ENCODE assay signal across 11 cellular contexts in the genomic region with DNA sequence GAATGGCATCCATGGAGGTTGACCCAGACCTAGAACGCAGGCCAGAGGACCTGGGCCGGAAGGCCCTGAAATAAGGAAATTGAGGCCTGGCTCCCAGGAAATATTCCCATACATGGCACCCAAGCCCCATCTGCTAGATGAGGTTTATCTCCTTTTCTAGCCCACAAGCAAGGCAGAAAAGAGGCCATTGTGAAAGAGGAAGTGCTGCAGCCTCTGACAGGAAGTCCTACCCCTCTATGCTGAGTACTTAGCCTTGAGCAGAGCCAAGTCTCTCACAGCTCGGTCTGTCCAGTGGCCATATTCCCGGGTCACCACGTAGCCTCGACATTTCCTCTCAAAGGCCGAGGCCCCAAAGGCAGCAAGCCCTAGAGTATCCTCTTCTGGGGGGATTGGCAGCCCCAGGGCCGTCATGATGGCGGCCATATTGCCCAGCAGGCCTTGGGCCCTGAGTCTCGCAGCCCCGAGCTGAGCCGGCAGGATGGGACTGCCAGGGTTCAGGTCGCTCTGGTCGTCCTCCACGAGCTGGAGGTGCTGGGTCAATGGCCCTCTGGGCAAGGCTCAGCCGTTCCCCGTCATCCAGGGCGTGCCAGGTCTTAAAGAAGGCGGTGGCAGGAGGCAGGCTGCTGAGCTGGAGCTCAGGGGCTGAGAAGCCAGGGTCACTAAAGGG. TPM values are rescaled to one million over a fixed set of nuclear protein-coding genes. Genes with fewer than 3 reads are reported as not detected.
A peak's percentile ranks its signal among the peaks of the same experiment; 100 is the strongest.
DNase-seq lines count a peak whose midpoint lies in the region; ATAC-seq, FAIRE-seq and TF ChIP-seq lines count a peak whose summit lies in the region.
"Had no signal": no experiment of that assay in that cellular context is flagged by ENCODE, and none has a peak within 500 bp of the region (broad histone marks: within the 10 kb centered on the region; RNA-seq: fewer than 3 reads in every experiment).

No MANE protein-coding gene starts in this region.

- H3K79me2 ChIP-seq in keratinocyte (ENCODE audit: control insufficient read depth, insufficient read depth, low read length), result no peaks in the 10 kb centered on the region

- no peak overlapping the region for H3K4me2 ChIP-seq in keratinocyte (ENCODE audit: control insufficient read depth, extremely low read depth, insufficient read depth, low read depth, low read length)
- H3K4me2 ChIP-seq: A549 had no signal

- H3K4me3 Mint-ChIP-seq in activated CD4-positive, alpha-beta T cell treated with anti-CD3 and anti-CD28 coated beads, Interleukin-2, amount 10 ng/mL, durations not matched to agents 24 days and 14 days, result no peak overlapping the region
- peak overlapping the region in 1 of 3 donors; percentile 95 for H3K4me3 Mint-ChIP-seq in T-cell

- H3K27me3 ChIP-seq in keratinocyte (ENCODE audit: control insufficient read depth, extremely low read depth, insufficient read depth, low read length), result no peaks in the 10 kb centered on the region

- peaks cover 34% of the 10 kb centered on the region for H3K4me1 Mint-ChIP-seq in activated CD4-positive, alpha-beta T cell treated with anti-CD3 and anti-CD28 coated beads, Interleukin-2, amount 10 ng/mL, durations not matched to agents 24 days and 14 days
- H3K4me1 Mint-ChIP-seq in T-cell, result peaks cover 30 to 38% (median 35%) of the 10 kb centered on the region in 3 donors

- no peaks in the 10 kb centered on the region for H3K27me3 Mint-ChIP-seq in activated CD4-positive, alpha-beta T cell treated with anti-CD3 and anti-CD28 coated beads, Interleukin-2, amount 10 ng/mL, durations not matched to agents 24 days and 14 days
- no peaks in the 10 kb centered on the region for H3K27me3 Mint-ChIP-seq in T-cell

- H3K36me3 Mint-ChIP-seq in activated CD4-positive, alpha-beta T cell treated with anti-CD3 and anti-CD28 coated beads, Interleukin-2, amount 10 ng/mL, durations not matched to agents 24 days and 14 days (ENCODE audit: low read depth), result peaks cover 8% of the 10 kb centered on the region
- H3K36me3 Mint-ChIP-seq in T-cell, result no peaks in the 10 kb centered on the region

- TF ChIP-seq CTCF in keratinocyte (optimal IDR thresholded peaks at IDR 0.05 in 1 of 3, IDR thresholded peaks at IDR 0.05 in 1 of 3, conservative IDR thresholded peaks at IDR 0.05 in 1 of 3; ENCODE audit: extremely low read depth in 1 of 3, insufficient read depth in 2 of 3, low read length in 3 of 3), result no peak

- no peaks in the 10 kb centered on the region for H3K9me1 ChIP-seq in keratinocyte (ENCODE audit: control insufficient read depth, extremely low read depth, insufficient read depth, low read length)

- no peaks in the 10 kb centered on the region for H3K9me3 ChIP-seq in keratinocyte (ENCODE audit: control insufficient read depth, low read depth, low read length)
- H3K9me3 ChIP-seq: A549 had no signal

- intact Hi-C loops in activated CD4-positive, alpha-beta T cell treated with anti-CD3 and anti-CD28 coated beads, Interleukin-2, amount 10 ng/mL, durations not matched to agents 24 days and 14 days (cut with micrococcal nuclease), result no loop called here

- no peak overlapping the region for H3K27ac ChIP-seq in keratinocyte (ENCODE audit: control insufficient read depth, insufficient read depth, low read length)
- H3K27ac ChIP-seq in temporal lobe (ENCODE audit: low read depth, low read length), result peak overlapping the region; percentile 30

- no peaks in the 10 kb centered on the region for H4K20me1 ChIP-seq in keratinocyte (ENCODE audit: control insufficient read depth, extremely low read depth, insufficient read depth, low read length)

- ATAC-seq in T-cell (replicated peaks in 1 of 4) (no peak), HG03571 (IDR thresholded peaks at IDR 0.05; ENCODE audit: unreplicated experiment) (no peak)
- ATAC-seq: A549, Panc1 had no signal

- H3K27ac Mint-ChIP-seq in activated CD4-positive, alpha-beta T cell treated with anti-CD3 and anti-CD28 coated beads, Interleukin-2, amount 10 ng/mL, durations not matched to agents 24 days and 14 days, result peak overlapping the region; percentile 91
- H3K27ac Mint-ChIP-seq in T-cell, result peak overlapping the region; percentile 91 to 92

- FAIRE-seq in keratinocyte (lab: Jason Lieb, UNC), result no peak
- FAIRE-seq: A549, endometrium had no signal

- H3K9ac ChIP-seq in keratinocyte (ENCODE audit: control insufficient read depth, extremely low read depth, insufficient read depth, low read length), result no peak overlapping the region

- H3K9me3 Mint-ChIP-seq in activated CD4-positive, alpha-beta T cell treated with anti-CD3 and anti-CD28 coated beads, Interleukin-2, amount 10 ng/mL, durations not matched to agents 24 days and 14 days, result peaks cover 7% of the 10 kb centered on the region
- no peaks in the 10 kb centered on the region for H3K9me3 Mint-ChIP-seq in T-cell

- H3K4me3 ChIP-seq in keratinocyte (ENCODE audit: control insufficient read depth in 2 of 3, extremely low read depth in 1 of 3, insufficient read depth in 2 of 3, low read depth in 1 of 3, low read length in 3 of 3), result no peak overlapping the region
- H3K4me3 ChIP-seq: A549 had no signal

- CTCF ChIA-PET in T-cell (lab: Charles Lee), result no interaction called here

- dilution Hi-C loops in keratinocyte (cut with MboI; ENCODE audit: extremely low pct_ligation_motif_present, low sequenced_read_pairs), result no loop called here

- DNase-seq in activated CD4-positive, alpha-beta T cell treated with anti-CD3 and anti-CD28 coated beads, Interleukin-2, amount 10 ng/mL, durations not matched to agents 24 days and 14 days, result peak; percentile 61
- no peak for DNase-seq in activated CD4-positive, alpha-beta T cell treated with anti-CD3 and anti-CD28 coated beads for 48 hours
- DNase-seq in T-cell (no peak), keratinocyte (ENCODE audit: low read depth, low spot score) (no peak), NCI-H82 (lab: John Stamatoyannopoulos, UW) (no peak)
- DNase-seq in stimulated activated naive CD4-positive, alpha-beta T cell (lab: John Stamatoyannopoulos, UW), result no peak

- POLR2A ChIA-PET in T-cell (lab: Charles Lee), result no interaction called here

- peaks cover 9% of the 10 kb centered on the region for H3K4me1 ChIP-seq in keratinocyte (ENCODE audit: control insufficient read depth, extremely low read depth, insufficient read depth, low read length)
- H3K4me1 ChIP-seq: A549 had no signal

- H2AFZ ChIP-seq in keratinocyte (ENCODE audit: control insufficient read depth, low read length), result peak overlapping the region; percentile 36

- no peaks in the 10 kb centered on the region for H3K36me3 ChIP-seq in keratinocyte (ENCODE audit: control insufficient read depth in 2 of 2, extremely low read depth in 1 of 2, insufficient read depth in 2 of 2, low read length in 2 of 2)

RNA-seq across cellular contexts. Expression of a gene that starts 7.8 kb away (rescaled TPM):
- 0.17 and 0.33 TPM in 2 replicates for total RNA-seq in activated CD4-positive, alpha-beta T cell treated with anti-CD3 and anti-CD28 coated beads, Interleukin-2, amount 10 ng/mL, durations not matched to agents 24 days and 14 days
- total RNA-seq in T-cell (under 1 TPM in 3 of 5 donors, not detected in 2; 0.38 to 0.47 (median 0.39) TPM), temporal lobe (under 0.01 TPM)
- 2.1 to 3.2 TPM (median 2.6 TPM) in 3 replicates for polyA plus RNA-seq in keratinocyte
- 0.27 TPM for polyA plus RNA-seq in keratinocyte (2011; ENCODE audit: low read depth)
- polyA plus RNA-seq in keratinocyte (2011; cell fraction: cytosol; rRNA removed), result 3.6 and 5.4 TPM in 2 replicates
- 4.5 and 5.8 TPM in 2 replicates for polyA plus RNA-seq in keratinocyte (2011; cell fraction: nucleus; rRNA removed)
- 1.3 and 2.6 TPM in 2 replicates for polyA plus RNA-seq in keratinocyte (2012; ENCODE audit: low replicate concordance)
- polyA minus RNA-seq in keratinocyte, result 2.7 to 4.2 TPM (median 2.7 TPM) in 3 replicates
- polyA minus RNA-seq in keratinocyte (2011; cell fraction: cytosol; rRNA and poly(A)+ RNA removed), result 2.7 TPM
- 0.53 and 1.6 TPM in 2 replicates for polyA minus RNA-seq in keratinocyte (2011; cell fraction: nucleus; rRNA and poly(A)+ RNA removed)

RNA-seq across cellular contexts. Expression of a gene that starts 10.4 kb away (rescaled TPM):
- total RNA-seq in activated CD4-positive, alpha-beta T cell treated with anti-CD3 and anti-CD28 coated beads, Interleukin-2, amount 10 ng/mL, durations not matched to agents 24 days and 14 days, result 23.9 and 24.5 TPM in 2 replicates
- total RNA-seq in T-cell, result 10 to 100 TPM; 21.0 to 31.9 (median 26.9) TPM
- polyA plus RNA-seq in keratinocyte, result 18.5 to 22.4 TPM (median 19.2 TPM) in 3 replicates
- 8.7 TPM for polyA plus RNA-seq in keratinocyte (2011; ENCODE audit: low read depth)
- polyA plus RNA-seq in keratinocyte (2011; cell fraction: cytosol; rRNA removed), result 13.6 and 19.0 TPM in 2 replicates
- polyA plus RNA-seq in keratinocyte (2011; cell fraction: nucleus; rRNA removed), result 5.0 and 7.4 TPM in 2 replicates
- polyA plus RNA-seq in keratinocyte (2012; ENCODE audit: low replicate concordance), result 16.9 and 20.2 TPM in 2 replicates
- 4.5 to 7.5 TPM (median 5.8 TPM) in 3 replicates for polyA minus RNA-seq in keratinocyte
- 14.6 TPM for polyA minus RNA-seq in keratinocyte (2011; cell fraction: cytosol; rRNA and poly(A)+ RNA removed)
- polyA minus RNA-seq in keratinocyte (2011; cell fraction: nucleus; rRNA and poly(A)+ RNA removed), result 3.0 and 5.2 TPM in 2 replicates
- total RNA-seq in temporal lobe, result 27.0 TPM

RNA-seq across cellular contexts. Expression of a gene that starts 19.1 kb away (rescaled TPM):
- total RNA-seq in activated CD4-positive, alpha-beta T cell treated with anti-CD3 and anti-CD28 coated beads, Interleukin-2, amount 10 ng/mL, durations not matched to agents 24 days and 14 days, result 35.9 and 36.5 TPM in 2 replicates
- total RNA-seq in T-cell (10 to 100 TPM; 11.5 to 22.0 (median 18.1) TPM), temporal lobe (42.3 TPM)
- 9.6 to 15.0 TPM (median 10.2 TPM) in 3 replicates for polyA plus RNA-seq in keratinocyte
- 2.2 TPM for polyA plus RNA-seq in keratinocyte (2011; ENCODE audit: low read depth)
- 5.7 and 16.5 TPM in 2 replicates for polyA plus RNA-seq in keratinocyte (2011; cell fraction: cytosol; rRNA removed)
- polyA plus RNA-seq in keratinocyte (2011; cell fraction: nucleus; rRNA removed), result 24.0 and 32.9 TPM in 2 replicates
- 8.3 and 25.1 TPM in 2 replicates for polyA plus RNA-seq in keratinocyte (2012; ENCODE audit: low replicate concordance)
- polyA minus RNA-seq in keratinocyte, result 8.6 to 28.7 TPM (median 11.7 TPM) in 3 replicates
- 46.2 TPM for polyA minus RNA-seq in keratinocyte (2011; cell fraction: cytosol; rRNA and poly(A)+ RNA removed)
- polyA minus RNA-seq in keratinocyte (2011; cell fraction: nucleus; rRNA and poly(A)+ RNA removed), result 18.1 and 25.4 TPM in 2 replicates

RNA-seq across cellular contexts. Expression of a gene that starts 44.6 kb away (rescaled TPM):
- 11.8 and 12.7 TPM in 2 replicates for total RNA-seq in activated CD4-positive, alpha-beta T cell treated with anti-CD3 and anti-CD28 coated beads, Interleukin-2, amount 10 ng/mL, durations not matched to agents 24 days and 14 days
- total RNA-seq in T-cell, result 10 to 100 TPM in 3 of 5 donors, 1 to 10 TPM in 2; 6.6 to 22.3 (median 20.8) TPM
- 8.1 to 12.7 TPM (median 10.8 TPM) in 3 replicates for polyA plus RNA-seq in keratinocyte
- polyA plus RNA-seq in keratinocyte (2011; ENCODE audit: low read depth), result 2.3 TPM
- polyA plus RNA-seq in keratinocyte (2011; cell fraction: cytosol; rRNA removed), result 10.3 and 13.2 TPM in 2 replicates
- polyA plus RNA-seq in keratinocyte (2011; cell fraction: nucleus; rRNA removed), result 16.6 and 23.6 TPM in 2 replicates
- polyA plus RNA-seq in keratinocyte (2012; ENCODE audit: low replicate concordance), result 8.0 and 11.6 TPM in 2 replicates
- polyA minus RNA-seq in keratinocyte, result 11.8 to 14.7 TPM (median 13.6 TPM) in 3 replicates
- 10.6 TPM for polyA minus RNA-seq in keratinocyte (2011; cell fraction: cytosol; rRNA and poly(A)+ RNA removed)
- 12.5 and 14.9 TPM in 2 replicates for polyA minus RNA-seq in keratinocyte (2011; cell fraction: nucleus; rRNA and poly(A)+ RNA removed)
- 2.7 TPM for total RNA-seq in temporal lobe

RNA-seq across cellular contexts. Expression of a gene that starts 53.3 kb away (rescaled TPM):
- total RNA-seq in activated CD4-positive, alpha-beta T cell treated with anti-CD3 and anti-CD28 coated beads, Interleukin-2, amount 10 ng/mL, durations not matched to agents 24 days and 14 days, result 30.7 and 31.5 TPM in 2 replicates
- total RNA-seq in T-cell (10 to 100 TPM; 34.6 to 43.6 (median 38.2) TPM), temporal lobe (3.4 TPM)
- 0.94 to 3.7 TPM (median 1.1 TPM) in 3 replicates for polyA plus RNA-seq in keratinocyte
- 3.0 TPM for polyA plus RNA-seq in keratinocyte (2011; ENCODE audit: low read depth)
- 1.4 and 2.1 TPM in 2 replicates for polyA plus RNA-seq in keratinocyte (2011; cell fraction: cytosol; rRNA removed)
- 8.9 and 11.2 TPM in 2 replicates for polyA plus RNA-seq in keratinocyte (2011; cell fraction: nucleus; rRNA removed)
- polyA plus RNA-seq in keratinocyte (2012; ENCODE audit: low replicate concordance), result 4.7 and 10.9 TPM in 2 replicates
- polyA minus RNA-seq in keratinocyte, result 1.5 to 17.4 TPM (median 2.2 TPM) in 3 replicates
- 2.5 TPM for polyA minus RNA-seq in keratinocyte (2011; cell fraction: cytosol; rRNA and poly(A)+ RNA removed)
- polyA minus RNA-seq in keratinocyte (2011; cell fraction: nucleus; rRNA and poly(A)+ RNA removed), result 3.7 and 5.2 TPM in 2 replicates
